ENCODE assay signal across 7 cellular contexts in genomic region chr12:82025462-82025861, GRCh38.
"Had no signal": no experiment of that assay in that cellular context is flagged by ENCODE, and none has a peak within 500 bp of the region (broad histone marks: within the 10 kb centered on the region; RNA-seq: fewer than 3 reads in every experiment).

No MANE protein-coding gene starts in this region.

- H3K4me3 ChIP-seq: GM12878 had no signal

- DNase-seq: GDM1, GF-D8 had no signal

- FAIRE-seq: G401.6, GM12878, GM12891, GM12892, GM18507 had no signal
